ENCODE assay signal across 1 cellular context in genomic region chr3:58384381-58385090, GRCh38.
TF ChIP-seq lines count a peak whose summit lies in the region.

No MANE protein-coding gene starts in this region.

TF ChIP-seq in GM23338, 12 proteins besides CTCF, POLR2A, EP300 and RAD21 (continued from another document):
- no peak for TF ChIP-seq ETS1 (IDR thresholded peaks at IDR 0.05)
